ENCODE assay signal across 8 cellular contexts in the genomic region with DNA sequence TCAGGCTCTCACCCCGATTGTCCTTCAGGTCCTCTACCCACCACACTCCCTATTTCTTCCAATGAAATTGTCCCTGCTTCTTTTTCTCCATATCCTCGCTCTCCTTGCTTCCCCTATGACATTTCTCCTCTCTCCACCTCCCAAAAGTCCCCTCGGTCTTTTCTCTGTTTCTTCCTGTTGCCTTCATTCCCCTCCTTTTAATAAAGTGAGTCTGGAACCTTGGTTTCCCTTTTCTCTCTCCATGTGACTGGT. TPM values are rescaled to one million over a fixed set of nuclear protein-coding genes. Genes with fewer than 3 reads are reported as not detected.
DNase-seq lines count a peak whose midpoint lies in the region; ATAC-seq and TF ChIP-seq lines count a peak whose summit lies in the region.

No MANE protein-coding gene starts in this region.

- H3K27me3 Mint-ChIP-seq in CD14-positive monocyte (ENCODE audit: low read depth in 3 of 3) (peaks cover 0 to 9% (median 8%) of the 10 kb centered on the region in 3 donors), MCF 10A (ENCODE audit: insufficient read depth, unreplicated experiment) (no peaks in the 10 kb centered on the region)

- H3K4me1 Mint-ChIP-seq in CD14-positive monocyte (peaks cover 31% of the 10 kb centered on the region), MCF 10A (ENCODE audit: insufficient read depth, unreplicated experiment) (peaks cover 29% of the 10 kb centered on the region)

- H3K36me3 ChIP-seq in lung (ENCODE audit: control insufficient read depth in 2 of 2, insufficient read depth in 2 of 2, low read length in 2 of 2): peaks cover 9 to 20% of the 10 kb centered on the region in 2 donors
- H3K36me3 ChIP-seq in aorta (ENCODE audit: control insufficient read depth in 1 of 2, insufficient read depth in 2 of 2, low read length in 1 of 2): peaks cover 0 to 8% of the 10 kb centered on the region in 2 donors

- TF ChIP-seq CTCF in CD14-positive monocyte (IDR thresholded peaks at IDR 0.05) (no peak), MCF 10A (IDR thresholded peaks at IDR 0.05; ENCODE audit: unreplicated experiment) (no peak), lung (IDR thresholded peaks at IDR 0.05; ENCODE audit: control extremely low read depth, extremely low read depth) (no peak)

- H3K9me3 ChIP-seq in lung (ENCODE audit: control insufficient read depth in 2 of 2, insufficient read depth in 1 of 2, low read length in 1 of 2): no peaks in the 10 kb centered on the region
- H3K9me3 ChIP-seq in aorta (ENCODE audit: control insufficient read depth, low read length): no peaks in the 10 kb centered on the region

- peak overlapping the region; percentile 99 to 100 (median 100) for H3K27ac Mint-ChIP-seq in CD14-positive monocyte
- peak overlapping the region; percentile 100 for H3K27ac Mint-ChIP-seq in MCF 10A (ENCODE audit: low read depth, unreplicated experiment)

- H3K4me3 ChIP-seq in lung: peak overlapping the region; percentile 72
- peak overlapping the region; percentile 46 to 63 for H3K4me3 ChIP-seq in aorta (ENCODE audit: low read length in 2 of 2)

- 1 to 3% methylated on average over 3 of the region's 3 CpGs for WGBS in lung, 2 donors
- WGBS in aorta, 2 donors: 4% methylated on average over 3 of the region's 3 CpGs

- H3K36me3 Mint-ChIP-seq in CD14-positive monocyte (peaks cover 23% of the 10 kb centered on the region in 2 donors), MCF 10A (ENCODE audit: insufficient read depth, unreplicated experiment) (peaks cover 46% of the 10 kb centered on the region)

- ATAC-seq in lung (ENCODE audit: insufficient read depth, low FRiP score) (no peak), aorta (ENCODE audit: low FRiP score) (no peak), HG02981 (IDR thresholded peaks at IDR 0.05; ENCODE audit: unreplicated experiment) (no peak)

- H3K9me3 Mint-ChIP-seq in CD14-positive monocyte (peaks cover 0 to 3% (median 0%) of the 10 kb centered on the region in 7 donors), MCF 10A (ENCODE audit: unreplicated experiment) (no peaks in the 10 kb centered on the region)

- BruUV-seq in MCF 10A (replicated peaks; lab: Mats Ljungman, UMichigan): TSS peak; percentile 87

- DNase-seq in CD14-positive monocyte (ENCODE audit: low spot score): no peak
- DNase-seq in HPDE6-E6E7 (ENCODE audit: extremely low spot score): peak; percentile 28
- DNase-seq in MCF 10A (ENCODE audit: unreplicated experiment): peak; percentile 33
- no peak for DNase-seq in lung (ENCODE audit: low spot score)
- DNase-seq in aorta: no peak
- DNase-seq in NCI-H226: no peak
- no peak for DNase-seq in retina

- CTCF ChIA-PET in MCF 10A (lab: Yijun Ruan, JAX): no interaction called here

- intact Hi-C loops in CD14-positive monocyte (cut with micrococcal nuclease): no loop called here
- intact Hi-C loops in MCF 10A (cut with micrococcal nuclease): loop anchor here (1.0 kb wide), 1 partner anchor 24 kb away; no protein-coding TSS in a partner anchor
- intact Hi-C loops in aorta (cut with DNase I): no loop called here

- peak overlapping the region; percentile 96 to 99 for H3K27ac ChIP-seq in lung (ENCODE audit: low read depth in 1 of 2, low read length in 1 of 2)
- H3K27ac ChIP-seq in aorta (ENCODE audit: low read depth in 1 of 2, low read length in 2 of 2): peak overlapping the region; percentile 69 to 94

- peak overlapping the region; percentile 96 to 100 for H3K4me3 Mint-ChIP-seq in CD14-positive monocyte
- H3K4me3 Mint-ChIP-seq in MCF 10A (ENCODE audit: unreplicated experiment): peak overlapping the region; percentile 100

- H3K27me3 ChIP-seq in lung (ENCODE audit: control insufficient read depth, insufficient read depth) (no peaks in the 10 kb centered on the region), aorta (ENCODE audit: control insufficient read depth in 1 of 2, insufficient read depth in 2 of 2, low read length in 1 of 2) (no peaks in the 10 kb centered on the region)

- H3K4me1 ChIP-seq in lung (ENCODE audit: control insufficient read depth in 2 of 2, insufficient read depth in 2 of 2, low read length in 2 of 2) (peaks cover 0 to 3% of the 10 kb centered on the region in 2 donors), aorta (ENCODE audit: control insufficient read depth in 1 of 2, insufficient read depth in 2 of 2, low read length in 2 of 2) (peaks cover 0 to 5% of the 10 kb centered on the region in 2 donors)

- POLR2A ChIA-PET in MCF 10A (lab: Yijun Ruan, JAX): no interaction called here

RNA-seq across cellular contexts. Expression of gene ZNF574, which starts 0.7 kb away (rescaled TPM):
- polyA plus RNA-seq in CD14-positive monocyte (1 to 10 TPM; 3.3 to 4.9 TPM), lung (1 to 10 TPM; 6.8 to 8.6 TPM), aorta (1 to 10 TPM; 2.4 to 6.8 TPM)
- total RNA-seq in MCF 10A (2022) (12.2 and 13.5 TPM in 2 replicates), lung (10 to 100 TPM; 11.5 to 13.7 TPM), aorta (10 to 100 TPM in 1 of 2 donors, 1 to 10 TPM in 1; 9.0 to 10.3 TPM)

RNA-seq across cellular contexts. Expression of gene GRIK5, which starts 5.3 kb away (rescaled TPM):
- polyA plus RNA-seq in CD14-positive monocyte: under 1 TPM in 1 of 2 donors, not detected in 1; 0.12 TPM
- total RNA-seq in MCF 10A (2022): 1.6 and 1.8 TPM in 2 replicates
- 1 to 10 TPM in 1 of 2 donors, under 1 TPM in 1; 0.83 to 1.6 TPM for total RNA-seq in lung
- under 1 TPM; 0.26 TPM for polyA plus RNA-seq in lung
- 10 to 100 TPM; 20.8 to 24.5 TPM for total RNA-seq in aorta
- 10 to 100 TPM in 1 of 2 donors, 1 to 10 TPM in 1; 3.5 to 39.0 TPM for polyA plus RNA-seq in aorta

RNA-seq across cellular contexts. Expression of gene POU2F2, which starts 57.0 kb away (rescaled TPM):
- 10 to 100 TPM; 20.0 to 28.2 TPM for polyA plus RNA-seq in CD14-positive monocyte
- total RNA-seq in MCF 10A (2022): 0.49 and 0.70 TPM in 2 replicates
- total RNA-seq in lung: 1 to 10 TPM; 3.2 to 7.6 TPM
- 10 to 100 TPM in 1 of 2 donors, 1 to 10 TPM in 1; 1.9 to 11.9 TPM for polyA plus RNA-seq in lung
- total RNA-seq in aorta: 1 to 10 TPM; 2.7 to 9.0 TPM
- polyA plus RNA-seq in aorta: 1 to 10 TPM; 2.3 to 5.9 TPM

Comparison
In these comparisons a context has a peak if more than half of its experiments do, and no peak if none do; other contexts are left out.
1. DNase-seq: peak in HPDE6-E6E7 (single experiment) and MCF 10A (single experiment); none in CD14-positive monocyte (single experiment), lung (single experiment), aorta (0 of 2), NCI-H226 (single experiment) and retina (single experiment).